ENCODE assay signal across 32 cellular contexts in genomic region chr1:151629278-151629677, GRCh38.
"Had no signal": no experiment of that assay in that cellular context is flagged by ENCODE, and none has a peak within 500 bp of the region (broad histone marks: within the 10 kb centered on the region; RNA-seq: fewer than 3 reads in every experiment).

No MANE protein-coding gene starts in this region.

- H3K27ac ChIP-seq: adrenal gland, ascending aorta, body of pancreas, brain microvascular endothelial cell, breast epithelium, cardiac muscle cell had no signal

- H3K9me3 ChIP-seq: adrenal gland, ascending aorta, body of pancreas, breast epithelium had no signal

- H3K4me1 ChIP-seq: adrenal gland, ascending aorta, body of pancreas, breast epithelium had no signal

- DNase-seq: activated effector memory CD4-positive, alpha-beta T cell treated with anti-CD3 and anti-CD28 coated beads, Interleukin-2, amount 50 U/mL, for 16 hours; activated effector memory CD4-positive, alpha-beta T cell treated with Interleukin-2 at 50 U/mL for 16 hours; activated gamma-delta T cell; activated gamma-delta T cell treated with Interleukin-2 at 50 U/mL for 16 hours; activated naive CD4-positive, alpha-beta T cell; activated naive CD4-positive, alpha-beta T cell treated with anti-CD3 and anti-CD28 coated beads for 36 hours; activated naive CD4-positive, alpha-beta T cell treated with anti-CD3 and anti-CD28 coated beads, Interleukin-2, amount 10 ng/mL, durations not matched to agents 7 days and 5 days; activated naive CD4-positive, alpha-beta T cell treated with anti-CD3 and anti-CD28 coated beads, Interleukin-2, amount 50 U/mL, for 16 hours; activated naive CD4-positive, alpha-beta T cell treated with Interleukin-2 at 50 U/mL for 16 hours; activated naive CD8-positive, alpha-beta T cell treated with anti-CD3 and anti-CD28 coated beads for 36 hours; activated naive CD8-positive, alpha-beta T cell treated with anti-CD3 and anti-CD28 coated beads, Interleukin-2, amount 10 ng/mL, durations not matched to agents 7 days and 5 days; activated naive CD8-positive, alpha-beta T cell treated with anti-CD3 and anti-CD28 coated beads, Interleukin-2, amount 50 U/mL, for 24 hours; activated T-cell treated with anti-CD3 and anti-CD28 coated beads, Interleukin-2, amount 50 U/mL, for 4 hours; activated T-cell treated with anti-CD3 and anti-CD28 coated beads, Interleukin-2, amount 50 U/mL, for 48 hours; activated T-cell treated with anti-CD3 and anti-CD28 coated beads, Interleukin-2, amount 50 U/mL, for 72 hours; adrenal gland; amniotic stem cell; amygdala; anterior cingulate cortex; aorta; body of pancreas; brain microvascular endothelial cell; caudate nucleus; central memory CD4-positive, alpha-beta T cell; cerebellar nuclear complex had no signal

- FAIRE-seq: astrocyte, bronchial epithelial cell had no signal

- H3K36me3 ChIP-seq: adrenal gland, brain microvascular endothelial cell, breast epithelium, cardiac muscle cell had no signal

- ATAC-seq: activated naive CD4-positive, alpha-beta T cell treated with anti-CD3 and anti-CD28 coated beads, Interleukin-2, amount 50 U/mL, for 72 hours; activated naive CD8-positive, alpha-beta T cell treated with anti-CD3 and anti-CD28 coated beads, Interleukin-2, amount 50 U/mL, for 24 hours; activated T-cell treated with anti-CD3 and anti-CD28 coated beads, Interleukin-2, amount 50 U/mL, for 4 hours; activated T-cell treated with anti-CD3 and anti-CD28 coated beads, Interleukin-2, amount 50 U/mL, for 72 hours; activated T-helper 17 cell treated with anti-CD3 and anti-CD28 coated beads, Interleukin-2, amount 50 U/mL, for 72 hours; body of pancreas had no signal

- H3K4me3 ChIP-seq: adrenal gland, ascending aorta, body of pancreas, breast epithelium, cardiac muscle cell had no signal

- H3K27me3 ChIP-seq: adrenal gland, ascending aorta, body of pancreas, brain microvascular endothelial cell, breast epithelium, cardiac muscle cell had no signal
